ENCODE assay signal across 8 cellular contexts in the genomic region with DNA sequence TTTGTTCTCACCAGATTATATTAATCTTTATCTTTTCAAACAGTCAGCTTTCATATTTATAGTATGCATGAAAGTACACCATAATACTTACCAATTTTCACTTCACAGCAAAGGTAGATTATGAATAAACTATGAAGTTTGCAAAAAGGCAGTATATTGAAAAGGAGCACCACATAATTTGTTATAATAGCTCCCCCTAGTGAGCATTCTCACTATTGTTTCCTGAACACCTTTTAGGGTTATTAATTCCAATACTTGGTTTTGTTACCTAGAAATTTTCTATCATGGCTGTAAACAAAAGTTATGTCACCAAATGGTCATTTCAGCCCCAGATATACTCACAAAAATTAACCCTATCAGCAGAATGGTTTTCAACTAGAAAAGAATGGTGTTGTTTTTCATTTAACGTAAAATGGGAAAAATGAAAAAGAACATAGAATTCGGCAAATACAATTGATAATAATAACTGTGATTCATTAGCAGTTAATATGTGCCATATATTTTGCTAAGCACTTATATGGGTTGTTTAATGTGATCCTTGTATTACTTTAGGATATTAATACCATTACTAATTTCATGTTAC.
DNase-seq lines count a peak whose midpoint lies in the region; ATAC-seq lines count a peak whose summit lies in the region.

No MANE protein-coding gene starts in this region.

- H3K9me3 ChIP-seq in SK-N-MC (ENCODE audit: low read depth, low read length) = no peaks in the 10 kb centered on the region

- peak overlapping the region; percentile 96 for H3K27ac ChIP-seq in SK-N-MC

- peak; percentile 55 for ATAC-seq in HG02970 (IDR thresholded peaks at IDR 0.05; ENCODE audit: low FRiP score, unreplicated experiment)
- no peak for ATAC-seq in HG03025 (IDR thresholded peaks at IDR 0.05; ENCODE audit: low FRiP score, unreplicated experiment)
- no peak for ATAC-seq in HG02588 (IDR thresholded peaks at IDR 0.05; ENCODE audit: unreplicated experiment)

- peak overlapping the region; percentile 53 for H3K4me3 ChIP-seq in SK-N-MC

- DNase-seq in NCI-H2081 (lab: John Stamatoyannopoulos, UW) (peak; percentile 18 to 26), NCI-H2081 treated with DMSO at 0.1 percent for 48 hours (lab: John Stamatoyannopoulos, UW) (no peak), SK-N-MC (ENCODE audit: low read depth, low spot score) (no peak), glomerular visceral epithelial cell (ENCODE audit: extremely low spot score) (peak; percentile 30), middle frontal gyrus (ENCODE audit: extremely low spot score, low spot score) (no peak)

- H3K36me3 ChIP-seq in SK-N-MC (ENCODE audit: insufficient read depth, low read length) = no peaks in the 10 kb centered on the region

- H3K9ac ChIP-seq in SK-N-MC (ENCODE audit: insufficient read length) = peak overlapping the region; percentile 57

Comparison
In these comparisons a context has a peak if more than half of its experiments do, and no peak if none do; other contexts are left out.
1. DNase-seq: peak in NCI-H2081 (2 of 2) and glomerular visceral epithelial cell (single experiment); none in NCI-H2081 treated with DMSO at 0.1 percent for 48 hours (single experiment), SK-N-MC (single experiment) and middle frontal gyrus (single experiment).